15 cellular contexts compared by ENCODE assay signal in the genomic region with DNA sequence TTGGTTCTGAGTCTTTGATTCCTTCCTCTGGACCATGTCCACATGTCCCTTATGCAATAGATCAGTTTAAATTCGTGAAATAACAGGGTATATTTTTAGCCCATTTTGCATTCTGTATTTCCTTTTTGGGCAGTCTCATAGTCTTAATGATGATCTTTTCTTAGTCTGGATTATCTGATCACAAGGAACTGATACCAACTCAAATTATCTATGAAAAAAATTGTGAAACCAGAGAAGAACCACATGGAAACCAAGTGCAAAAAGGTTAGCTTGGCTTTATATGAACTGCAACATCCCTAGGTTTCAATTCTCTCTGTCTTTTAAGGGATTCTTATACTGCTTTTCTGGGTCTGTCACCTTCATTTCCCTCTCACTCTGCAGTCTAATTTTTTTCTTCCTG.
DNase-seq lines count a peak whose midpoint lies in the region; ATAC-seq, FAIRE-seq and TF ChIP-seq lines count a peak whose summit lies in the region.
"Had no signal": no experiment of that assay in that cellular context is flagged by ENCODE, and none has a peak within 500 bp of the region (broad histone marks: within the 10 kb centered on the region; RNA-seq: fewer than 3 reads in every experiment).

No MANE protein-coding gene starts in this region.

- DNase-seq in GM12891 (ENCODE audit: insufficient read length, low spot score) (no peak), activated gamma-delta T cell treated with Interleukin-2 at 50 U/mL for 16 hours (no peak), HPDE6-E6E7 (ENCODE audit: extremely low spot score) (no peak), LoVo (ENCODE audit: low spot score) (no peak)
- DNase-seq in stimulated activated CD4-positive, alpha-beta T cell treated with anti-CD3 and anti-CD28 coated beads, Interleukin-4, amount 100 ng/mL, for 1 hour = no peak
- DNase-seq: activated CD4-positive, alpha-beta T cell treated with anti-CD3 and anti-CD28 coated beads, Interleukin-2, amount 10 ng/mL, durations not matched to agents 7 days and 5 days; activated naive CD4-positive, alpha-beta T cell; DMS153; hypothalamus; stimulated activated CD4-positive, alpha-beta T cell treated with anti-CD3 and anti-CD28 coated beads, Interleukin-12 subunit alpha, Interleukin-12 subunit beta, amount 100 ng/mL, for 4 hours; T-helper 17 cell had no signal

- no peak for FAIRE-seq in GM12891 (lab: Jason Lieb, UNC)

- ATAC-seq in GM19452 (IDR thresholded peaks at IDR 0.05; ENCODE audit: unreplicated experiment) (peak; percentile 62), HG02840 (IDR thresholded peaks at IDR 0.05; ENCODE audit: low FRiP score, unreplicated experiment) (peak; percentile 60), HG03439 (IDR thresholded peaks at IDR 0.05; ENCODE audit: unreplicated experiment) (peak; percentile 63)
- ATAC-seq: Panc1, T-helper 17 cell had no signal

- no peak for TF ChIP-seq POLR2A in GM12891 (IDR thresholded peaks at IDR 0.05; ENCODE audit: low read depth, low read length)

TF ChIP-seq in GM12891, 5 proteins besides CTCF, POLR2A, EP300 and RAD21:
- TF ChIP-seq SPI1 (IDR thresholded peaks at IDR 0.05; ENCODE audit: low read depth, low read length) (peak; percentile 76), POU2F2 (IDR thresholded peaks at IDR 0.05; ENCODE audit: low read depth, low read length) (no peak)
